27 cellular contexts compared by ENCODE assay signal in the genomic region with DNA sequence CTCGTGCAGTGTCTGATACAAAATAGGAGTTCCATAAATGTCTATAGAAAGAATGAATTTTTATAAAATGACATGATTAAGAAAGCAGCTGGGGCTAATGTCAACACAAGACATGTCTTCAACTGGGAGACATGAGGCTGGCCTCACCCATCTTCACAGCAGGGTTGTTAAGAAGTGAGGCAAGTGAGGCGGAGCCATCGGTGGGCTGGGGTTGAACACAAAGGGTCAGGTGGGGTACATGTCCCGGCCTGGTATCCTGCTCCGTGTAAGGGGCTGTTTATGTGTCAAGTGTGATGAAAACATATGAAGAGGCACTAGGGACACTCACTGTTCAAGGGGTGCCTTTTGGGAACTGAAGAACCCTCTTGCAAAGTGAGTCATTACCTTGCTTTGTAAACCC.
"Had no signal": no experiment of that assay in that cellular context is flagged by ENCODE, and none has a peak within 500 bp of the region (broad histone marks: within the 10 kb centered on the region; RNA-seq: fewer than 3 reads in every experiment).

No MANE protein-coding gene starts in this region.

- H3K9me3 Mint-ChIP-seq: activated naive CD8-positive, alpha-beta T cell treated with anti-CD3 and anti-CD28 coated beads for 36 hours; activated T-cell treated with anti-CD3 and anti-CD28 coated beads, Interleukin-2, amount 50 U/mL, for 72 hours; activated T-helper 2 cell treated with anti-CD3 and anti-CD28 coated beads, Interferon-gamma antibody, Interleukin-2, Interleukin-4, amounts not matched to agents 10 μg/mL and 5 μg/mL and 100 μg/mL, durations not matched to agents 14 hours and 24 hours and 36 hours had no signal

- H3K27ac ChIP-seq: adrenal gland, SK-N-MC, WERI-Rb-1 had no signal

- H3K36me3 ChIP-seq: adrenal gland, MG63, WERI-Rb-1 had no signal

- H3K9me3 ChIP-seq: adrenal gland, MG63 had no signal

- H3K27ac Mint-ChIP-seq: activated naive CD8-positive, alpha-beta T cell treated with anti-CD3 and anti-CD28 coated beads for 36 hours; activated T-cell treated with anti-CD3 and anti-CD28 coated beads, Interleukin-2, amount 50 U/mL, for 72 hours; activated T-helper 2 cell treated with anti-CD3 and anti-CD28 coated beads, Interferon-gamma antibody, Interleukin-2, Interleukin-4, amounts not matched to agents 10 μg/mL and 5 μg/mL and 100 μg/mL, durations not matched to agents 14 hours and 24 hours and 36 hours had no signal

- H3K27me3 Mint-ChIP-seq: activated naive CD8-positive, alpha-beta T cell treated with anti-CD3 and anti-CD28 coated beads for 36 hours had no signal

- H3K4me3 ChIP-seq: adrenal gland, MG63, SK-N-MC had no signal

- ATAC-seq: activated T-cell treated with anti-CD3 and anti-CD28 coated beads, Interleukin-2, amount 50 U/mL, for 72 hours; Panc1; Right ventricle myocardium inferior had no signal

- H3K27me3 ChIP-seq: adrenal gland, MG63 had no signal

- DNase-seq: activated CD4-positive, alpha-beta T cell treated with anti-CD3 and anti-CD28 coated beads for 4 hours; activated CD4-positive, alpha-beta T cell treated with anti-CD3 and anti-CD28 coated beads, Interleukin-2, amount 50 U/mL, for 4 hours; activated CD8-positive, alpha-beta memory T cell treated with anti-CD3 and anti-CD28 coated beads for 24 hours; activated gamma-delta T cell treated with Interleukin-2 at 50 U/mL for 16 hours; activated naive CD8-positive, alpha-beta T cell treated with anti-CD3 and anti-CD28 coated beads for 36 hours; activated T-cell treated with anti-CD3 and anti-CD28 coated beads, Interleukin-2, amount 50 U/mL, for 72 hours; adrenal gland; anterior cingulate cortex; cerebellar nuclear complex; MG63; MV-4-11; NCI-H1092 treated with DMSO at 0.1 percent for 48 hours; NCI-H1417 treated with DMSO at 0.1 percent for 48 hours; NCI-H1694; NCI-H2029; NCI-H2107; NCI-H510A treated with DMSO at 0.1 percent for 48 hours; NCI-H69; NK-92 treated with Interleukin-12 subunit alpha and Interleukin-12 subunit beta, amount 100 ng/mL, for 24 hours; OCI-M1; RPMI8226; T-helper 1 cell; WERI-Rb-1 had no signal

- H3K4me3 Mint-ChIP-seq: activated naive CD8-positive, alpha-beta T cell treated with anti-CD3 and anti-CD28 coated beads for 36 hours; activated T-cell treated with anti-CD3 and anti-CD28 coated beads, Interleukin-2, amount 50 U/mL, for 72 hours had no signal
